In genomic region chr11:47378836-47379170, GRCh38 we compare ENCODE assay signal across 1 cellular context.
TF ChIP-seq lines count a peak whose summit lies in the region.

No MANE protein-coding gene starts in this region.

TF ChIP-seq in H1, 55 proteins besides CTCF, POLR2A, EP300 and RAD21:
- TF ChIP-seq SAP30 (IDR thresholded peaks at IDR 0.05; ENCODE audit: insufficient read depth, insufficient replicate concordance, low read length) (no peak), MAFK (IDR thresholded peaks at IDR 0.05; ENCODE audit: low read depth, low read length) (no peak), GTF2F1 (IDR thresholded peaks at IDR 0.05; ENCODE audit: borderline replicate concordance, low read depth, low read length) (no peak), CEBPB (IDR thresholded peaks at IDR 0.05; ENCODE audit: low read depth, low read length) (no peak), TEAD4 (IDR thresholded peaks at IDR 0.05; ENCODE audit: low read depth, low read length) (no peak), SP2 (IDR thresholded peaks at IDR 0.05; ENCODE audit: low read length) (no peak), CHD2 (IDR thresholded peaks at IDR 0.05; ENCODE audit: low read length) (no peak), GABPA (IDR thresholded peaks at IDR 0.05; ENCODE audit: borderline replicate concordance, insufficient read depth, low read length) (no peak), EGR1 (IDR thresholded peaks at IDR 0.05; ENCODE audit: borderline replicate concordance, low read depth, low read length) (no peak), BACH1 (IDR thresholded peaks at IDR 0.05; ENCODE audit: low read length) (no peak)
